1 cellular context compared by ENCODE assay signal in the genomic region with DNA sequence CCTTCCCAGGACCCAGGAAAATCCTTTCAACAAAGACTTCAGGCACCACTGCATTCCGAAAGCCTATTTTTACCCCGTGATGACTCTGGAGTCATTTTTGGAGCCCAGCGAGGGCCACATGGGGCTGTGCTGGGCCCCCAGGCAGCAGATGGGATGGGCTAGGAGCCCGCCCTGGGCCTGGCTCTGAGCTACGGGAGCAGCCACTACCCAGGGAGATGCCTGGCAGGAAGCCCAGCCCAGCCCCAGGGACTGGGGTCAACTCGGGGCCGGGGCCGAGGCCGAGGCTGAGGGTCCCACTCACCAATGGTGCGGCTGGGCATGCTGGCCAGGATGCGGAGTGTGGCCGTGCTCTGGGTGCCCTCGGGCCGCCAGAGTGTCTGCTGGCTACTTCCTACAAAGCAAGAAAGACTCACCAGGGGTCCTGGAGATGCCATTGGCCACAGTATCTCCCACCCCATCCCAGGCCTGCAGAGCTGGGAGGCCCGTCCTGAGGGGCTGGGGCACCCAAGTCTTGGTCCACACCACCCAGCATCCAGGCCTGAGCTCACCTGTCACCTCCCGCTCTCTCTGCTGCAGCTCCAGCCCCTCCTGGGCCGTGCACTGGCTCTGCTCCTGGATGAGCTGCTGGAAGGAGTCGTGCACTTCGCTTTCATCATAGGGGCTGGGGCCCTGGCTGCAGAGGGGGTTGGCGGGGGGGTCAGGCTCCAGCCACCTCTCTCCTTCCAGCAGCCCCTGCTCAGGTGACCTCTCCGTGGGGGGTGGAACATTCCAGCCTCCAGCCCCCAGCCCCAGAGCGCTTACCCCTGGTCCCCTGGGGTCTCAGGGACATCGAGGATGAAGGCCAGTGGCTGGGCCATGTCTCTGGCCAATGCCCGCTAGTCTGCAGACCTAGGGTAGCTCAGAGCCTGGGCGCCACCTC.
TF ChIP-seq lines count a peak whose summit lies in the region.

No MANE protein-coding gene starts in this region.

TF ChIP-seq in HCT116, 20 proteins besides CTCF, POLR2A, EP300 and RAD21 (continued from another document):
- TF ChIP-seq, protein P1, sequence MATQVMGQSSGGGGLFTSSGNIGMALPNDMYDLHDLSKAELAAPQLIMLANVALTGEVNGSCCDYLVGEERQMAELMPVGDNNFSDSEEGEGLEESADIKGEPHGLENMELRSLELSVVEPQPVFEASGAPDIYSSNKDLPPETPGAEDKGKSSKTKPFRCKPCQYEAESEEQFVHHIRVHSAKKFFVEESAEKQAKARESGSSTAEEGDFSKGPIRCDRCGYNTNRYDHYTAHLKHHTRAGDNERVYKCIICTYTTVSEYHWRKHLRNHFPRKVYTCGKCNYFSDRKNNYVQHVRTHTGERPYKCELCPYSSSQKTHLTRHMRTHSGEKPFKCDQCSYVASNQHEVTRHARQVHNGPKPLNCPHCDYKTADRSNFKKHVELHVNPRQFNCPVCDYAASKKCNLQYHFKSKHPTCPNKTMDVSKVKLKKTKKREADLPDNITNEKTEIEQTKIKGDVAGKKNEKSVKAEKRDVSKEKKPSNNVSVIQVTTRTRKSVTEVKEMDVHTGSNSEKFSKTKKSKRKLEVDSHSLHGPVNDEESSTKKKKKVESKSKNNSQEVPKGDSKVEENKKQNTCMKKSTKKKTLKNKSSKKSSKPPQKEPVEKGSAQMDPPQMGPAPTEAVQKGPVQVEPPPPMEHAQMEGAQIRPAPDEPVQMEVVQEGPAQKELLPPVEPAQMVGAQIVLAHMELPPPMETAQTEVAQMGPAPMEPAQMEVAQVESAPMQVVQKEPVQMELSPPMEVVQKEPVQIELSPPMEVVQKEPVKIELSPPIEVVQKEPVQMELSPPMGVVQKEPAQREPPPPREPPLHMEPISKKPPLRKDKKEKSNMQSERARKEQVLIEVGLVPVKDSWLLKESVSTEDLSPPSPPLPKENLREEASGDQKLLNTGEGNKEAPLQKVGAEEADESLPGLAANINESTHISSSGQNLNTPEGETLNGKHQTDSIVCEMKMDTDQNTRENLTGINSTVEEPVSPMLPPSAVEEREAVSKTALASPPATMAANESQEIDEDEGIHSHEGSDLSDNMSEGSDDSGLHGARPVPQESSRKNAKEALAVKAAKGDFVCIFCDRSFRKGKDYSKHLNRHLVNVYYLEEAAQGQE (IDR thresholded peaks at IDR 0.05; ENCODE audit: low read depth) = no peak
- no peak for TF ChIP-seq EZH2 (IDR thresholded peaks at IDR 0.05)
- TF ChIP-seq, protein P2, sequence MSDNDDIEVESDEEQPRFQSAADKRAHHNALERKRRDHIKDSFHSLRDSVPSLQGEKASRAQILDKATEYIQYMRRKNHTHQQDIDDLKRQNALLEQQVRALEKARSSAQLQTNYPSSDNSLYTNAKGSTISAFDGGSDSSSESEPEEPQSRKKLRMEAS (IDR thresholded peaks at IDR 0.05) = no peak
- TF ChIP-seq, protein P3, sequence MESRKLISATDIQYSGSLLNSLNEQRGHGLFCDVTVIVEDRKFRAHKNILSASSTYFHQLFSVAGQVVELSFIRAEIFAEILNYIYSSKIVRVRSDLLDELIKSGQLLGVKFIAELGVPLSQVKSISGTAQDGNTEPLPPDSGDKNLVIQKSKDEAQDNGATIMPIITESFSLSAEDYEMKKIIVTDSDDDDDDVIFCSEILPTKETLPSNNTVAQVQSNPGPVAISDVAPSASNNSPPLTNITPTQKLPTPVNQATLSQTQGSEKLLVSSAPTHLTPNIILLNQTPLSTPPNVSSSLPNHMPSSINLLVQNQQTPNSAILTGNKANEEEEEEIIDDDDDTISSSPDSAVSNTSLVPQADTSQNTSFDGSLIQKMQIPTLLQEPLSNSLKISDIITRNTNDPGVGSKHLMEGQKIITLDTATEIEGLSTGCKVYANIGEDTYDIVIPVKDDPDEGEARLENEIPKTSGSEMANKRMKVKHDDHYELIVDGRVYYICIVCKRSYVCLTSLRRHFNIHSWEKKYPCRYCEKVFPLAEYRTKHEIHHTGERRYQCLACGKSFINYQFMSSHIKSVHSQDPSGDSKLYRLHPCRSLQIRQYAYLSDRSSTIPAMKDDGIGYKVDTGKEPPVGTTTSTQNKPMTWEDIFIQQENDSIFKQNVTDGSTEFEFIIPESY (IDR thresholded peaks at IDR 0.05; ENCODE audit: extremely low read depth, insufficient replicate concordance, low read length) = no peak
- no peak for TF ChIP-seq EGR1 (IDR thresholded peaks at IDR 0.05; ENCODE audit: low read depth)
- TF ChIP-seq CEBPB (IDR thresholded peaks at IDR 0.05; ENCODE audit: low read depth) = no peak
- no peak for TF ChIP-seq ZFX (IDR thresholded peaks at IDR 0.05)
- TF ChIP-seq EZH2phosphoT487 (IDR thresholded peaks at IDR 0.05; ENCODE audit: borderline replicate concordance) = no peak
- TF ChIP-seq TCF7L2 (IDR thresholded peaks at IDR 0.05; ENCODE audit: borderline replicate concordance, extremely low read depth, insufficient read depth, insufficient read length) = no peak
- no peak for TF ChIP-seq YY1 (IDR thresholded peaks at IDR 0.05; ENCODE audit: extremely low read depth, insufficient replicate concordance, low read depth, low read length)
